Comparison of ENCODE assay signal across 2 cellular contexts in genomic region chr12:54376596-54377468, GRCh38.
A peak's percentile ranks its signal among the peaks of the same experiment; 100 is the strongest.
TF ChIP-seq lines count a peak whose summit lies in the region.

No MANE protein-coding gene starts in this region.

TF ChIP-seq in HEK293, 187 proteins besides CTCF, POLR2A, EP300 and RAD21:
- no peak for TF ChIP-seq ZNF521 (tag by site-specific recombination; IDR thresholded peaks at IDR 0.05)
- TF ChIP-seq ZNF518A (tag by site-specific recombination; conservative IDR thresholded peaks at IDR 0.05; ENCODE audit: low read depth), result no peak
- peak; percentile 77 for TF ChIP-seq KLF1 (tag by site-specific recombination; IDR thresholded peaks at IDR 0.05)
- no peak for TF ChIP-seq SCRT1 (tag by site-specific recombination; IDR thresholded peaks at IDR 0.05; ENCODE audit: borderline replicate concordance)
- TF ChIP-seq MEIS1 (CRISPR knock-in tag; IDR thresholded peaks at IDR 0.05; ENCODE audit: borderline replicate concordance), result no peak
- TF ChIP-seq ZSCAN18 (tag by site-specific recombination; IDR thresholded peaks at IDR 0.05), result no peak
- TF ChIP-seq REST (tag by site-specific recombination; IDR thresholded peaks at IDR 0.05), result peak; percentile 70; the same call in 1 of the 2 replicates
- TF ChIP-seq GLI4 (tag by site-specific recombination; IDR thresholded peaks at IDR 0.05), result no peak
- peak; percentile 96 for TF ChIP-seq PRDM1 (tag by site-specific recombination; IDR thresholded peaks at IDR 0.05)
- no peak for TF ChIP-seq ZNF433 (tag by site-specific recombination; IDR thresholded peaks at IDR 0.05; ENCODE audit: low read depth)
- no peak for TF ChIP-seq SALL2 (tag by site-specific recombination; IDR thresholded peaks at IDR 0.05; ENCODE audit: borderline replicate concordance)
- TF ChIP-seq KLF17 (tag by site-specific recombination; IDR thresholded peaks at IDR 0.05), result peak; percentile 62
- TF ChIP-seq WT1 (tag by site-specific recombination; IDR thresholded peaks at IDR 0.05), result 0 out of 2 replicates have a peak, but pooled peaks have one; percentile 25
- no peak for TF ChIP-seq OSR2 (tag by site-specific recombination; IDR thresholded peaks at IDR 0.05)
- TF ChIP-seq BCL11A (tag by site-specific recombination; IDR thresholded peaks at IDR 0.05; ENCODE audit: low read depth), result no peak

TF ChIP-seq in SK-N-SH, 30 proteins besides CTCF, POLR2A, EP300 and RAD21:
- TF ChIP-seq IRF3 (IDR thresholded peaks at IDR 0.05; ENCODE audit: low read depth, low read length), result no peak
- TF ChIP-seq SIN3A (IDR thresholded peaks at IDR 0.05; ENCODE audit: borderline replicate concordance, low read depth, low read length), result no peak
- TF ChIP-seq TAF1 (IDR thresholded peaks at IDR 0.05; ENCODE audit: borderline replicate concordance, low read depth, low read length), result no peak
TF ChIP-seq in SK-N-SH: peak in this region for 0.
